Comparison of ENCODE assay signal across 1 cellular context in the genomic region with DNA sequence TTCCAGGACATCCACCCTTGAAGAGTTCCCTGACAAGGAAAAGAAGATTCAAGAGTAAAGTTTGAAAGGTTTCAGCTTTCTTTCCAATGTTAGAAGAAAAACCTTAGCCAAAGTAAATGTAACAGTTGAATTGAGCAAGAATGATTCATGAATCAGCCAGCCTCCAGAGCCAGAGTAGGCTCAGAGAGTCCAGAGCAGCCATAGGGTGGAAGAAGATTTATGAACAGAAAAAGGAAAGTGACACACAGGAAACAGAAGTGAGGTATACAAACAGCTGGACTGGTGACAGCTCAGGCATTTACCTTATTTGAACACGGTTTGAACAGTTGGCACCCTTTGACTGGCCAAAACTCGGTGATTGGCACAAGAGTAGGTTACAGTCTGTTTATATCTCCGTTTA.
TF ChIP-seq lines count a peak whose summit lies in the region.

No MANE protein-coding gene starts in this region.

TF ChIP-seq in GM23338, 12 proteins besides CTCF, POLR2A, EP300 and RAD21 (continued from another document):
- TF ChIP-seq, protein P1, sequence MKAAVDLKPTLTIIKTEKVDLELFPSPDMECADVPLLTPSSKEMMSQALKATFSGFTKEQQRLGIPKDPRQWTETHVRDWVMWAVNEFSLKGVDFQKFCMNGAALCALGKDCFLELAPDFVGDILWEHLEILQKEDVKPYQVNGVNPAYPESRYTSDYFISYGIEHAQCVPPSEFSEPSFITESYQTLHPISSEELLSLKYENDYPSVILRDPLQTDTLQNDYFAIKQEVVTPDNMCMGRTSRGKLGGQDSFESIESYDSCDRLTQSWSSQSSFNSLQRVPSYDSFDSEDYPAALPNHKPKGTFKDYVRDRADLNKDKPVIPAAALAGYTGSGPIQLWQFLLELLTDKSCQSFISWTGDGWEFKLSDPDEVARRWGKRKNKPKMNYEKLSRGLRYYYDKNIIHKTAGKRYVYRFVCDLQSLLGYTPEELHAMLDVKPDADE (IDR thresholded peaks at IDR 0.05): no peak
- TF ChIP-seq EZH2phosphoT487 (IDR thresholded peaks at IDR 0.05; ENCODE audit: unreplicated experiment): no peak
- TF ChIP-seq ZNF114 (CRISPR knock-in tag; IDR thresholded peaks at IDR 0.05): no peak
- TF ChIP-seq, protein P2, sequence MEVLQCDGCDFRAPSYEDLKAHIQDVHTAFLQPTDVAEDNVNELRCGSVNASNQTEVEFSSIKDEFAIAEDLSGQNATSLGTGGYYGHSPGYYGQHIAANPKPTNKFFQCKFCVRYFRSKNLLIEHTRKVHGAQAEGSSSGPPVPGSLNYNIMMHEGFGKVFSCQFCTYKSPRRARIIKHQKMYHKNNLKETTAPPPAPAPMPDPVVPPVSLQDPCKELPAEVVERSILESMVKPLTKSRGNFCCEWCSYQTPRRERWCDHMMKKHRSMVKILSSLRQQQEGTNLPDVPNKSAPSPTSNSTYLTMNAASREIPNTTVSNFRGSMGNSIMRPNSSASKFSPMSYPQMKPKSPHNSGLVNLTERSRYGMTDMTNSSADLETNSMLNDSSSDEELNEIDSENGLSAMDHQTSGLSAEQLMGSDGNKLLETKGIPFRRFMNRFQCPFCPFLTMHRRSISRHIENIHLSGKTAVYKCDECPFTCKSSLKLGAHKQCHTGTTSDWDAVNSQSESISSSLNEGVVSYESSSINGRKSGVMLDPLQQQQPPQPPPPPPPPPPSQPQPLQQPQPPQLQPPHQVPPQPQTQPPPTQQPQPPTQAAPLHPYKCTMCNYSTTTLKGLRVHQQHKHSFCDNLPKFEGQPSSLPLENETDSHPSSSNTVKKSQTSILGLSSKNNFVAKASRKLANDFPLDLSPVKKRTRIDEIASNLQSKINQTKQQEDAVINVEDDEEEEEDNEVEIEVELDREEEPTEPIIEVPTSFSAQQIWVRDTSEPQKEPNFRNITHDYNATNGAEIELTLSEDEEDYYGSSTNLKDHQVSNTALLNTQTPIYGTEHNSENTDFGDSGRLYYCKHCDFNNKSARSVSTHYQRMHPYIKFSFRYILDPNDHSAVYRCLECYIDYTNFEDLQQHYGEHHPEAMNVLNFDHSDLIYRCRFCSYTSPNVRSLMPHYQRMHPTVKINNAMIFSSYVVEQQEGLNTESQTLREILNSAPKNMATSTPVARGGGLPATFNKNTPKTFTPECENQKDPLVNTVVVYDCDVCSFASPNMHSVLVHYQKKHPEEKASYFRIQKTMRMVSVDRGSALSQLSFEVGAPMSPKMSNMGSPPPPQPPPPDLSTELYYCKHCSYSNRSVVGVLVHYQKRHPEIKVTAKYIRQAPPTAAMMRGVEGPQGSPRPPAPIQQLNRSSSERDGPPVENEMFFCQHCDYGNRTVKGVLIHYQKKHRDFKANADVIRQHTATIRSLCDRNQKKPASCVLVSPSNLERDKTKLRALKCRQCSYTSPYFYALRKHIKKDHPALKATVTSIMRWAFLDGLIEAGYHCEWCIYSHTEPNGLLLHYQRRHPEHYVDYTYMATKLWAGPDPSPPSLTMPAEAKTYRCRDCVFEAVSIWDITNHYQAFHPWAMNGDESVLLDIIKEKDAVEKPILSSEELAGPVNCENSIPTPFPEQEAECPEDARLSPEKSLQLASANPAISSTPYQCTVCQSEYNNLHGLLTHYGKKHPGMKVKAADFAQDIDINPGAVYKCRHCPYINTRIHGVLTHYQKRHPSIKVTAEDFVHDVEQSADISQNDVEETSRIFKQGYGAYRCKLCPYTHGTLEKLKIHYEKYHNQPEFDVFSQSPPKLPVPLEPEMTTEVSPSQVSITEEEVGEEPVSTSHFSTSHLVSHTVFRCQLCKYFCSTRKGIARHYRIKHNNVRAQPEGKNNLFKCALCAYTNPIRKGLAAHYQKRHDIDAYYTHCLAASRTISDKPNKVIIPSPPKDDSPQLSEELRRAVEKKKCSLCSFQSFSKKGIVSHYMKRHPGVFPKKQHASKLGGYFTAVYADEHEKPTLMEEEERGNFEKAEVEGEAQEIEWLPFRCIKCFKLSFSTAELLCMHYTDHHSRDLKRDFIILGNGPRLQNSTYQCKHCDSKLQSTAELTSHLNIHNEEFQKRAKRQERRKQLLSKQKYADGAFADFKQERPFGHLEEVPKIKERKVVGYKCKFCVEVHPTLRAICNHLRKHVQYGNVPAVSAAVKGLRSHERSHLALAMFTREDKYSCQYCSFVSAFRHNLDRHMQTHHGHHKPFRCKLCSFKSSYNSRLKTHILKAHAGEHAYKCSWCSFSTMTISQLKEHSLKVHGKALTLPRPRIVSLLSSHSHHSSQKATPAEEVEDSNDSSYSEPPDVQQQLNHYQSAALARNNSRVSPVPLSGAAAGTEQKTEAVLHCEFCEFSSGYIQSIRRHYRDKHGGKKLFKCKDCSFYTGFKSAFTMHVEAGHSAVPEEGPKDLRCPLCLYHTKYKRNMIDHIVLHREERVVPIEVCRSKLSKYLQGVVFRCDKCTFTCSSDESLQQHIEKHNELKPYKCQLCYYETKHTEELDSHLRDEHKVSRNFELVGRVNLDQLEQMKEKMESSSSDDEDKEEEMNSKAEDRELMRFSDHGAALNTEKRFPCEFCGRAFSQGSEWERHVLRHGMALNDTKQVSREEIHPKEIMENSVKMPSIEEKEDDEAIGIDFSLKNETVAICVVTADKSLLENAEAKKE (CRISPR knock-in tag; IDR thresholded peaks at IDR 0.05): no peak
